Comparison of ENCODE assay signal across 17 cellular contexts in the genomic region with DNA sequence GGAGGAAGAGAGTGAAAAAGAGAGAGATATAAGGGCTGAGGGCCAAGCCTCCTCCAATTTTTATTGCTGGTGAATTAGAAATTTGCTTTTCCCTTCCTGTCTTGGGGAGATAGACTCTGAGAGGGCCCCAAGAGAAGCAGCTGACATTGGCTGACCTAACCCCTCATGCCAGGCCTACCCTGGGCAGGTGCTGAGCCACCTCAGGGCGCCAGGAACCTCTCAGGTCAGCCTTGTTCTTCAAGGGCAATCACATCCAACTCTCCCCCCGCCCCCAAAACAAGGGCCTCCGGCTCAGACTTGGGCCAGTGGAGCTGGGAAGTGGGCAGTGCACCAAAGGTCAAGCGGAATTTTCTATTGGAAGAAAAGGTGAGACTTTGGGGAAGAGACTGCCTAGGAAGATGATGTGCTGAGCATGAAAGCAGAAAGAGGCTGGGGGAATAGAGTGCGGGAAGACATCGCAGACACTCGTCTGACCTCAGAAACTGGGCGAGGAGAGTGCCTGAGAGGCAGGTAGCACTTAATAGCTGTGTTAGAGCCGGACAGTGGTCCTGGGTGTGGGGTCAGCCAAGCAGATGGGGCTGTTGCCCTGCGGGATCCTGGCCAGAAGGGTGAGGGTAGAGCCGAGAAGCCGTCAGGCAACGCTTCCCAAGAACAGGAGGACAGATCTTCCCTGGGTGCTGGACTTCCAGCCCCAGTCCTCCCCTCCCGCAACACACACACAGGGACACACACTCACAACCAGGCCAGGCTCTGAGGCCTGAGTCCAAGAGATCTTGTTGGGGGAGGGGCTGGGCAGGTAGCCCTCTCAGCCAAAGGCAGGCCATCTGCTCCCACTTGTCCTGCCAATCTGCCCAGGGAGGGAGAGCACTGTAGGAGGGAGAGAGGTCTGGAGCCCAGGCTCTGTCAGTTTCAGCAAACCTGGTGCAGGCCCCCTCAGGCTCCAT. TPM values are rescaled to one million over a fixed set of nuclear protein-coding genes. Genes with fewer than 3 reads are reported as not detected.
A peak's percentile ranks its signal among the peaks of the same experiment; 100 is the strongest.
DNase-seq lines count a peak whose midpoint lies in the region; ATAC-seq, FAIRE-seq and TF ChIP-seq lines count a peak whose summit lies in the region.
"Had no signal": no experiment of that assay in that cellular context is flagged by ENCODE, and none has a peak within 500 bp of the region (broad histone marks: within the 10 kb centered on the region; RNA-seq: fewer than 3 reads in every experiment).

No MANE protein-coding gene starts in this region.

- no peak for TF ChIP-seq CTCF in GM20000 (IDR thresholded peaks at IDR 0.05; ENCODE audit: extremely low read depth, missing control alignments)

- peak overlapping the region; percentile 10; the same call in 1 of the 2 replicates for H3K9ac ChIP-seq in BLaER1

- peak overlapping the region; percentile 44 for H3K27ac ChIP-seq in BLaER1
- H3K27ac ChIP-seq: ovary, SK-N-MC, skin epidermis had no signal

- no peaks in the 10 kb centered on the region for H3K36me3 ChIP-seq in BLaER1
- H3K36me3 ChIP-seq: ovary had no signal

- H4K20me1 ChIP-seq in BLaER1, result peaks cover 14% of the 10 kb centered on the region

- peaks cover 23% of the 10 kb centered on the region for H3K27me3 ChIP-seq in BLaER1
- H3K27me3 ChIP-seq: ovary had no signal

- ATAC-seq in HG03280 (IDR thresholded peaks at IDR 0.05; ENCODE audit: unreplicated experiment) (no peak), GM18907 (IDR thresholded peaks at IDR 0.05; ENCODE audit: unreplicated experiment) (no peak), HG03159 (IDR thresholded peaks at IDR 0.05; ENCODE audit: unreplicated experiment) (no peak)
- ATAC-seq: activated CD8-positive, alpha-beta T cell treated with anti-CD3 and anti-CD28 coated beads, Interleukin-2, amount 10 ng/mL, durations not matched to agents 7 days and 5 days; left colon; stimulated activated memory B cell treated with anti-CD40 and anti-IgM and Interleukin-4, amounts not matched to agents 10 μg/mL and 1 μg/mL and 100 μg/mL, for 72 hours had no signal

- peaks cover 44% of the 10 kb centered on the region for H3K4me1 ChIP-seq in BLaER1

- DNase-seq in GM20000 (ENCODE audit: low spot score) (peak; percentile 18), NCI-H69 (lab: John Stamatoyannopoulos, UW) (peak; percentile 80), frontal cortex (ENCODE audit: low spot score in 2 of 2) (peak; percentile 15 to 31), iPS-NIHi11 (ENCODE audit: low spot score) (no peak)
- DNase-seq: activated CD8-positive, alpha-beta T cell treated with anti-CD3 and anti-CD28 coated beads, Interleukin-2, amount 10 ng/mL, durations not matched to agents 7 days and 5 days; Calu3; left colon; NCI-H2227 treated with DMSO at 0.1 percent for 48 hours; ovary; trophoblast cell had no signal

- peak overlapping the region; percentile 59 for H3K4me2 ChIP-seq in BLaER1

- FAIRE-seq in frontal cortex (lab: Jason Lieb, UNC), result no peak

- H3K9me3 ChIP-seq in BLaER1, result no peaks in the 10 kb centered on the region
- H3K9me3 ChIP-seq: ovary had no signal

- H3K4me3 ChIP-seq in BLaER1, result no peak overlapping the region
- H3K4me3 ChIP-seq: ovary, SK-N-MC had no signal

RNA-seq across cellular contexts. Expression of gene FASTKD5, which starts 3.7 kb away (rescaled TPM):
- 24.9 TPM for total RNA-seq in frontal cortex

RNA-seq across cellular contexts. Expression of gene UBOX5, which starts 3.7 kb away (rescaled TPM):
- total RNA-seq in frontal cortex, result 2.0 TPM

RNA-seq across cellular contexts. Expression of gene LZTS3, which starts 10.0 kb away (rescaled TPM):
- 13.9 TPM for total RNA-seq in frontal cortex

RNA-seq across cellular contexts. Expression of gene DDRGK1, which starts 41.1 kb away (rescaled TPM):
- total RNA-seq in frontal cortex, result 20.8 TPM

RNA-seq across cellular contexts. Expression of gene ITPA, which starts 45.9 kb away (rescaled TPM):
- 47.3 TPM for total RNA-seq in frontal cortex
